ENCODE assay signal across 8 cellular contexts in the genomic region with DNA sequence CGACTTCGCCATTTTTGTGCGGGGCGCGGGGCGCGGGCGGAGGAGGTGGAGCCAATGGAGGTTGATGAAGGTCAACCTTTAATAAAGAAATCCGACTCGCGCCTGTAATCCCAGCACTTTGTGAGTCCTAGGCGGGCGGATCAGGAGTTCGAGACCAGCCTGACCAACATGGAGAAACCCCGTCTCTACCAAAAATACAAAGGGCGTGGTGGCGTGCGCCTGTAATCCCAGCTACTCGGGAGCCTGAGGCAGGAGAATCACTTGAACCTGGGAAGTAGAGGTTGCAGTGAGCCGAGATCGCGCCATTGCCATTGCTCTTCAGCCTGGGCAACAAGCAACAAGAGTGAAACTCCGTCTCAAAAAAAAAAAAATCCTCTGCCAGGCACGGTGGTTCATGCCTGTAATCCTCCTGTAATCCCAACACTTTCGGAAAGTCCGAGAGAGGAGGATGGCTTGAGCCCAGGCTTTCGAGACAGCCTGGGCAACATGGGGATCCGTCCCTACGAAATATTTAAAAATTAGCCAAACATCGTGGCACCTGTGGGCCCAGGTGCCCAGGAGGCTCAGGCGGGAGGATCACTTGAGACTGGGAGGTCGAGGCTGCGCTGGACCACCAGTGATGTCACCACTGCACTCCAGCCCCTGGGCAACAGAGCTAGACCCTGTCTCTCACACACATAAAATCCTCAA. TPM values are rescaled to one million over a fixed set of nuclear protein-coding genes. Genes with fewer than 3 reads are reported as not detected.
DNase-seq lines count a peak whose midpoint lies in the region; ATAC-seq and TF ChIP-seq lines count a peak whose summit lies in the region.

No MANE protein-coding gene starts in this region.

- no peak for TF ChIP-seq CTCF in breast epithelium (IDR thresholded peaks at IDR 0.05)

- H3K27me3 ChIP-seq in breast epithelium (no peaks in the 10 kb centered on the region), mononuclear cell (ENCODE audit: insufficient read depth, low read length) (no peaks in the 10 kb centered on the region)

- H3K9me3 Mint-ChIP-seq in stimulated activated naive CD8-positive, alpha-beta T cell treated with anti-CD3 and anti-CD28 coated beads, Interleukin-15, Interleukin-2, amounts not matched to agents 100 ng/mL and 50 ng/mL, for 24 hours, result no peaks in the 10 kb centered on the region

- H3K9me3 ChIP-seq in breast epithelium, result no peaks in the 10 kb centered on the region
- H3K9me3 ChIP-seq in mononuclear cell (ENCODE audit: low read depth, low read length), result no peaks in the 10 kb centered on the region

- no peaks in the 10 kb centered on the region for H3K36me3 ChIP-seq in breast epithelium

- peaks cover 25% of the 10 kb centered on the region for H3K4me1 Mint-ChIP-seq in stimulated activated naive CD8-positive, alpha-beta T cell treated with anti-CD3 and anti-CD28 coated beads, Interleukin-15, Interleukin-2, amounts not matched to agents 100 ng/mL and 50 ng/mL, for 24 hours (ENCODE audit: low read depth)

- H3K4me3 Mint-ChIP-seq in stimulated activated naive CD8-positive, alpha-beta T cell treated with anti-CD3 and anti-CD28 coated beads, Interleukin-15, Interleukin-2, amounts not matched to agents 100 ng/mL and 50 ng/mL, for 24 hours, result peak overlapping the region; percentile 97

- intact Hi-C loops in breast epithelium (cut with DNase I; ENCODE audit: low total_unique reads), result no loop called here
- intact Hi-C loops in posterior cingulate gyrus (cut with DNase I), result loop anchor here (5.0 kb wide), 2 partner anchors 48 to 77 kb away; a partner anchor contains a TSS

- H3K4me3 ChIP-seq in breast epithelium (peak overlapping the region; percentile 92 to 99 (median 99)), mononuclear cell (ENCODE audit: low read length) (peak overlapping the region; percentile 95)

- TF ChIP-seq POLR2A in breast epithelium (IDR thresholded peaks at IDR 0.05), result no peak

- H3K27ac Mint-ChIP-seq in stimulated activated naive CD8-positive, alpha-beta T cell treated with anti-CD3 and anti-CD28 coated beads, Interleukin-15, Interleukin-2, amounts not matched to agents 100 ng/mL and 50 ng/mL, for 24 hours, result peak overlapping the region; percentile 91

- no peak for DNase-seq in stimulated activated naive CD8-positive, alpha-beta T cell treated with anti-CD3 and anti-CD28 coated beads, Interleukin-15, Interleukin-2, amounts not matched to agents 100 U/mL and 50 U/mL, for 24 hours
- DNase-seq in breast epithelium (ENCODE audit: low spot score in 2 of 2) (no peak), RKO (ENCODE audit: low spot score) (no peak), posterior cingulate gyrus (no peak), NCI-H146 (lab: John Stamatoyannopoulos, UW) (no peak), GDM1 (lab: John Stamatoyannopoulos, UW) (no peak)

- H3K4me1 ChIP-seq in breast epithelium (peaks cover 7 to 10% of the 10 kb centered on the region in 2 donors), mononuclear cell (ENCODE audit: insufficient read depth, low read length) (peaks cover 18% of the 10 kb centered on the region)

- peaks cover 25% of the 10 kb centered on the region for H3K36me3 Mint-ChIP-seq in stimulated activated naive CD8-positive, alpha-beta T cell treated with anti-CD3 and anti-CD28 coated beads, Interleukin-15, Interleukin-2, amounts not matched to agents 100 ng/mL and 50 ng/mL, for 24 hours (ENCODE audit: low read depth)

- no peaks in the 10 kb centered on the region for H3K27me3 Mint-ChIP-seq in stimulated activated naive CD8-positive, alpha-beta T cell treated with anti-CD3 and anti-CD28 coated beads, Interleukin-15, Interleukin-2, amounts not matched to agents 100 ng/mL and 50 ng/mL, for 24 hours

- no peak for ATAC-seq in stimulated activated naive CD8-positive, alpha-beta T cell treated with anti-CD3 and anti-CD28 coated beads, Interleukin-15, Interleukin-2, amounts not matched to agents 100 U/mL and 50 U/mL, for 24 hours

- peak overlapping the region; percentile 88 to 92 for H3K27ac ChIP-seq in breast epithelium

RNA-seq across cellular contexts. Expression of a gene that starts 0.5 kb away (rescaled TPM):
- total RNA-seq in breast epithelium (100 to 1,000 TPM in 1 of 3 donors, 10 to 100 TPM in 2; 51.5 to 113 (median 69.4) TPM), mononuclear cell (11.0 TPM)

RNA-seq across cellular contexts. Expression of a gene that starts 4.3 kb away (rescaled TPM):
- not detected for total RNA-seq in breast epithelium
- total RNA-seq in mononuclear cell, result not detected

RNA-seq across cellular contexts. Expression of a gene that starts 11.3 kb away (rescaled TPM):
- total RNA-seq in breast epithelium (under 1 TPM in 2 of 3 donors, not detected in 1; 0.29 to 0.80 TPM), mononuclear cell (0.10 TPM)

RNA-seq across cellular contexts. Expression of a gene that starts 13.9 kb away (rescaled TPM):
- total RNA-seq in breast epithelium, result not detected
- total RNA-seq in mononuclear cell, result not detected

RNA-seq across cellular contexts. Expression of a gene that starts 16.0 kb away (rescaled TPM):
- total RNA-seq in breast epithelium, result 10 to 100 TPM in 1 of 3 donors, 1 to 10 TPM in 2; 3.2 to 16.4 (median 3.4) TPM
- total RNA-seq in mononuclear cell, result 0.10 TPM
